In the genomic region with DNA sequence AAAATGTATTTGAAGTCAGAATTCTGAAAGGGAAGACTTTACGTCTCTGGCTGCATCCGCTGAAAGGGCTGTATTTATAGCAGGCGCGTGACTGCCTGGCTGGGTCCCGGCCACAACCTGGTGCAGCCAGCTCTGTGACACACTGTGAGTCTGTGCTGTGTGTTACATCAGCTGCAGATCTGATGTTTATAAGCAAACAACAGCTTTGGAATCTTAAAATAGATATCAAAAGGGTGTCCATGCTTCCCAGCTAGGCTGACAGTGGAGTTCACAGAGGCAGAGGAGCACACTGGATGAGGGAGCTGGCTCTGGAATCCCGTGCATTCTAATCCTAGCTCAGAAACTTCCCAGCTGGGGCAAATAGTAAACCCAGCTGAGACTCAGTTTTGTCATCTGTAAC, we compare ENCODE assay signal across 9 cellular contexts.
DNase-seq lines count a peak whose midpoint lies in the region; TF ChIP-seq lines count a peak whose summit lies in the region.
"Had no signal": no experiment of that assay in that cellular context is flagged by ENCODE, and none has a peak within 500 bp of the region (broad histone marks: within the 10 kb centered on the region; RNA-seq: fewer than 3 reads in every experiment).

No MANE protein-coding gene starts in this region.

- no peak for TF ChIP-seq CTCF in osteoblast (IDR thresholded peaks at IDR 0.05; ENCODE audit: extremely low read depth, low read depth, low read length)

- no peaks in the 10 kb centered on the region for H4K20me1 ChIP-seq in BLaER1 treated with 17β-estradiol and CSF1 and Interleukin-3, amounts not matched to agents 10 nM and 100 nM
- no peaks in the 10 kb centered on the region for H4K20me1 ChIP-seq in osteoblast (ENCODE audit: insufficient read depth, low read length)
- H4K20me1 ChIP-seq in Karpas-422 (ENCODE audit: insufficient read depth, low read depth, low read length): no peaks in the 10 kb centered on the region

- peak overlapping the region in 3 of 11 experiments; percentile 50 to 55 (median 53); a peak in 5 of 22 replicates for H3K27ac ChIP-seq in BLaER1 treated with 17β-estradiol and CSF1 and Interleukin-3, amounts not matched to agents 10 nM and 100 nM
- H3K27ac ChIP-seq in osteoblast (ENCODE audit: low read depth, low read length) (no peak overlapping the region), Karpas-422 (ENCODE audit: low read length) (no peak overlapping the region)

- DNase-seq in NCI-H69 (lab: John Stamatoyannopoulos, UW) (peak; percentile 30), foreskin melanocyte (peak; percentile 49), osteoblast (ENCODE audit: insufficient read length, low spot score, missing footprints) (peak; percentile 61), Karpas-422 (no peak), SKM-1 treated with dmso at 0.1 percent for 144 hours (lab: John Stamatoyannopoulos, UW; ENCODE audit: unreplicated experiment) (no peak), GDM1 (lab: John Stamatoyannopoulos, UW) (no peak), activated gamma-delta T cell (lab: John Stamatoyannopoulos, UW) (no peak)
- DNase-seq: activated T-cell treated with anti-CD3 and anti-CD28 coated beads, Interleukin-2, amount 50 U/mL, for 48 hours had no signal

- no peaks in the 10 kb centered on the region for H3K9me2 ChIP-seq in Karpas-422 (replicated peaks; ENCODE audit: insufficient read depth, low read length)

- no peaks in the 10 kb centered on the region for H3K27me3 ChIP-seq in BLaER1 treated with 17β-estradiol and CSF1 and Interleukin-3, amounts not matched to agents 10 nM and 100 nM
- H3K27me3 ChIP-seq in osteoblast (ENCODE audit: insufficient read depth, low read length) (no peaks in the 10 kb centered on the region), Karpas-422 (ENCODE audit: low read length) (no peaks in the 10 kb centered on the region)

- peak overlapping the region in 5 of 11 experiments; percentile 11 to 48 (median 43); a peak in 4 of 22 replicates for H3K9ac ChIP-seq in BLaER1 treated with 17β-estradiol and CSF1 and Interleukin-3, amounts not matched to agents 10 nM and 100 nM
- H3K9ac ChIP-seq in Karpas-422 (ENCODE audit: low read length): no peak overlapping the region

- peak overlapping the region in 10 of 11 experiments; percentile 1 to 75 (median 53); a peak in 16 of 22 replicates for H3K4me2 ChIP-seq in BLaER1 treated with 17β-estradiol and CSF1 and Interleukin-3, amounts not matched to agents 10 nM and 100 nM
- peak overlapping the region; percentile 41 for H3K4me2 ChIP-seq in osteoblast (ENCODE audit: insufficient read depth, low read length)
- no peak overlapping the region for H3K4me2 ChIP-seq in Karpas-422 (ENCODE audit: low read depth, low read length, poor library complexity, severe bottlenecking)

- no peaks in the 10 kb centered on the region for H3K9me3 ChIP-seq in BLaER1 treated with 17β-estradiol and CSF1 and Interleukin-3, amounts not matched to agents 10 nM and 100 nM (replicated peaks in 1 of 11)
- no peaks in the 10 kb centered on the region for H3K9me3 ChIP-seq in osteoblast (ENCODE audit: low read depth, low read length)
- no peaks in the 10 kb centered on the region for H3K9me3 ChIP-seq in Karpas-422 (ENCODE audit: low read length)

- H3K79me2 ChIP-seq in osteoblast (ENCODE audit: insufficient read depth, low read length): no peaks in the 10 kb centered on the region
- no peaks in the 10 kb centered on the region for H3K79me2 ChIP-seq in Karpas-422 (ENCODE audit: low read length)

- H3K36me3 ChIP-seq in BLaER1 treated with 17β-estradiol and CSF1 and Interleukin-3, amounts not matched to agents 10 nM and 100 nM: no peaks in the 10 kb centered on the region
- H3K36me3 ChIP-seq in osteoblast (ENCODE audit: insufficient read depth, low read length) (no peaks in the 10 kb centered on the region), Karpas-422 (ENCODE audit: insufficient read depth, low read length) (no peaks in the 10 kb centered on the region)

- peaks cover 4 to 35% (median 11%) of the 10 kb centered on the region in 10 experiments; a peak in 17 of 20 replicates for H3K4me1 ChIP-seq in BLaER1 treated with 17β-estradiol and CSF1 and Interleukin-3, amounts not matched to agents 10 nM and 100 nM
- H3K4me1 ChIP-seq in osteoblast (ENCODE audit: insufficient read depth, low read length) (peaks cover 9% of the 10 kb centered on the region), Karpas-422 (ENCODE audit: low read length) (no peaks in the 10 kb centered on the region)

- no peak overlapping the region for H3K4me3 ChIP-seq in BLaER1 treated with 17β-estradiol and CSF1 and Interleukin-3, amounts not matched to agents 10 nM and 100 nM
- H3K4me3 ChIP-seq in osteoblast (ENCODE audit: insufficient read depth, low read length) (no peak overlapping the region), Karpas-422 (ENCODE audit: low read length) (no peak overlapping the region)

- H2AFZ ChIP-seq in osteoblast (ENCODE audit: low read length): peak overlapping the region; percentile 68
- no peak overlapping the region for H2AFZ ChIP-seq in Karpas-422 (ENCODE audit: low read length)

Comparison
In these comparisons a context has a peak if more than half of its experiments do, and no peak if none do; other contexts are left out.
1. DNase-seq: peak in NCI-H69 (single experiment), foreskin melanocyte (single experiment) and osteoblast (single experiment); none in Karpas-422 (single experiment), SKM-1 treated with dmso at 0.1 percent for 144 hours (single experiment), GDM1 (single experiment) and activated gamma-delta T cell (single experiment).